Comparison of ENCODE assay signal across 23 cellular contexts in genomic region chr13:94006271-94006670, GRCh38.
"Had no signal": no experiment of that assay in that cellular context is flagged by ENCODE, and none has a peak within 500 bp of the region (broad histone marks: within the 10 kb centered on the region; RNA-seq: fewer than 3 reads in every experiment).

No MANE protein-coding gene starts in this region.

- DNase-seq: effector memory CD8-positive, alpha-beta T cell; erythroblast; foreskin melanocyte; head of caudate nucleus; hippocampal formation; left colon; left ventricle myocardium superior; mucosa of descending colon; naive thymus-derived CD8-positive, alpha-beta T cell; ovary; retina; sigmoid colon; stimulated activated CD4-positive, alpha-beta T cell treated with anti-CD3 and anti-CD28 coated beads, Interleukin-2, amount 100 ng/mL, for 24 hours; stimulated activated CD4-positive, alpha-beta T cell treated with anti-CD3 and anti-CD28 coated beads, Interleukin-4, amount 100 ng/mL, for 4 hours; stimulated activated naive CD4-positive, alpha-beta T cell; stomach; substantia nigra; transverse colon had no signal

- H3K27me3 ChIP-seq: ovary, sigmoid colon, stomach, transverse colon had no signal

- ATAC-seq: effector memory CD8-positive, alpha-beta T cell; left colon; left ventricle myocardium superior; mucosa of descending colon; naive thymus-derived CD8-positive, alpha-beta T cell had no signal

- H3K27ac Mint-ChIP-seq: effector memory CD8-positive, alpha-beta T cell; naive thymus-derived CD8-positive, alpha-beta T cell; progenitor cell of endocrine pancreas had no signal

- H3K36me3 Mint-ChIP-seq: naive thymus-derived CD8-positive, alpha-beta T cell had no signal

- H3K36me3 ChIP-seq: ovary, sigmoid colon, stomach, thoracic aorta, transverse colon had no signal

- H3K4me1 ChIP-seq: sigmoid colon, stomach, transverse colon had no signal

- H3K9me3 Mint-ChIP-seq: central memory CD8-positive, alpha-beta T cell; effector memory CD8-positive, alpha-beta T cell; naive thymus-derived CD8-positive, alpha-beta T cell; neural crest cell had no signal

- H3K4me1 Mint-ChIP-seq: central memory CD8-positive, alpha-beta T cell; naive thymus-derived CD8-positive, alpha-beta T cell; neural crest cell had no signal

- H3K4me3 ChIP-seq: mucosa of descending colon, ovary, sigmoid colon, skin epidermis, stomach, thoracic aorta, transverse colon had no signal

- H3K27me3 Mint-ChIP-seq: progenitor cell of endocrine pancreas had no signal

- H3K4me3 Mint-ChIP-seq: central memory CD8-positive, alpha-beta T cell; effector memory CD8-positive, alpha-beta T cell; naive thymus-derived CD8-positive, alpha-beta T cell; neural crest cell had no signal

- H3K9me3 ChIP-seq: mucosa of descending colon, ovary, sigmoid colon, thoracic aorta, transverse colon had no signal

- H3K27ac ChIP-seq: ovary, sigmoid colon, skin epidermis, stomach, thoracic aorta, transverse colon had no signal
